Comparison of ENCODE assay signal across 24 cellular contexts in genomic region chr13:21966014-21966413, GRCh38.
DNase-seq lines count a peak whose midpoint lies in the region; ATAC-seq, FAIRE-seq and TF ChIP-seq lines count a peak whose summit lies in the region.
"Had no signal": no experiment of that assay in that cellular context is flagged by ENCODE, and none has a peak within 500 bp of the region (broad histone marks: within the 10 kb centered on the region; RNA-seq: fewer than 3 reads in every experiment).

No MANE protein-coding gene starts in this region.

- H3K27me3 ChIP-seq in BLaER1 (no peaks in the 10 kb centered on the region), Loucy (ENCODE audit: insufficient read depth, low read length, poor library complexity, severe bottlenecking) (no peaks in the 10 kb centered on the region), pancreas (no peaks in the 10 kb centered on the region), WERI-Rb-1 (ENCODE audit: insufficient read depth, low read depth, severe bottlenecking) (peaks cover 72% of the 10 kb centered on the region)

- intact Hi-C loops in pancreas (cut with DNase I): no loop called here

- WGBS in pancreas, 2 donors: 89 to 90% methylated on average over 4 of the region's 4 CpGs

- TF ChIP-seq CTCF in Loucy (conservative IDR thresholded peaks at IDR 0.05; ENCODE audit: low read length) (no peak), pancreas (IDR thresholded peaks at IDR 0.05) (no peak), WERI-Rb-1 (IDR thresholded peaks at IDR 0.05; ENCODE audit: low read depth, low read length) (no peak)

- H3F3A ChIP-seq in Loucy (ENCODE audit: low read depth): no peaks in the 10 kb centered on the region

- H4K20me1 ChIP-seq in BLaER1 (no peaks in the 10 kb centered on the region), Loucy (ENCODE audit: insufficient read depth, low read length, poor library complexity, severe bottlenecking) (no peaks in the 10 kb centered on the region)

- H3K79me2 ChIP-seq in Loucy (ENCODE audit: insufficient read depth, low read length): no peaks in the 10 kb centered on the region

- H3K4me2 ChIP-seq in BLaER1 (peak overlapping the region; percentile 82), Loucy (ENCODE audit: low read depth, low read length, poor library complexity, severe bottlenecking) (peak overlapping the region; percentile 40)
- H3K4me2 ChIP-seq: A549 had no signal

- H3K9me3 ChIP-seq in BLaER1: peaks cover 32% of the 10 kb centered on the region
- H3K9me3 ChIP-seq in Loucy (ENCODE audit: insufficient read depth, low read depth, low read length): no peaks in the 10 kb centered on the region
- no peaks in the 10 kb centered on the region for H3K9me3 ChIP-seq in pancreas
- peaks cover 2% of the 10 kb centered on the region for H3K9me3 ChIP-seq in WERI-Rb-1 (ENCODE audit: severe bottlenecking)
- H3K9me3 ChIP-seq: A549 had no signal

- FAIRE-seq in pancreas (lab: Jason Lieb, UNC): no peak
- no peak for FAIRE-seq in GM19239 (lab: Jason Lieb, UNC)
- FAIRE-seq: A549, GM12892, H1, HepG2 had no signal

- peak overlapping the region; percentile 96 for H3K27ac ChIP-seq in BLaER1
- H3K27ac ChIP-seq in pancreas: no peak overlapping the region
- H3K27ac ChIP-seq in WERI-Rb-1: no peak overlapping the region
- H3K27ac ChIP-seq: 22Rv1, A549 had no signal

- peaks cover 72% of the 10 kb centered on the region for H3K4me1 ChIP-seq in BLaER1
- H3K4me1 ChIP-seq in Loucy (ENCODE audit: insufficient read depth, low read length, poor library complexity, severe bottlenecking): peaks cover 24% of the 10 kb centered on the region
- H3K4me1 ChIP-seq in pancreas: no peaks in the 10 kb centered on the region
- H3K4me1 ChIP-seq: A549 had no signal

- ATAC-seq in GM18873 (IDR thresholded peaks at IDR 0.05; ENCODE audit: low FRiP score, unreplicated experiment): peak; percentile 72
- peak; percentile 76 for ATAC-seq in HG03064 (IDR thresholded peaks at IDR 0.05; ENCODE audit: low read depth, unreplicated experiment)
- no peak for ATAC-seq in pancreas
- no peak for ATAC-seq in HG02884 (IDR thresholded peaks at IDR 0.05; ENCODE audit: unreplicated experiment)
- ATAC-seq: A549, HepG2 had no signal

- no peak for DNase-seq in pancreas
- DNase-seq in GM19239 (ENCODE audit: insufficient read length, low spot score): no peak
- no peak for DNase-seq in WERI-Rb-1
- DNase-seq: C1 segment of cervical spinal cord; CD4-positive, CD25-positive, alpha-beta regulatory T cell; CD8-positive, alpha-beta memory T cell; COR-L47; DMS 273 treated with DMSO at 0.1 percent for 48 hours; DMS53; DND-41; EL; H9; Kasumi-1; KG1 had no signal

- H3K9me2 ChIP-seq in Loucy (replicated peaks; ENCODE audit: low read depth, low read length): no peaks in the 10 kb centered on the region

- H3K36me3 ChIP-seq in BLaER1: no peaks in the 10 kb centered on the region
- H3K36me3 ChIP-seq in Loucy (ENCODE audit: insufficient read depth, low read length): no peaks in the 10 kb centered on the region
- H3K36me3 ChIP-seq in pancreas: no peaks in the 10 kb centered on the region
- no peaks in the 10 kb centered on the region for H3K36me3 ChIP-seq in WERI-Rb-1

- no peak overlapping the region for H2AFZ ChIP-seq in Loucy (ENCODE audit: low read length)

- H3K9ac ChIP-seq in BLaER1 (peak overlapping the region; percentile 81), Loucy (ENCODE audit: low read depth, low read length, poor library complexity, severe bottlenecking) (peak overlapping the region; percentile 24)

- H3K4me3 ChIP-seq in BLaER1 (peak overlapping the region; percentile 9; the same call in 1 of the 2 replicates), Loucy (ENCODE audit: low read length, poor library complexity, severe bottlenecking) (peak overlapping the region; percentile 1), pancreas (no peak overlapping the region), WERI-Rb-1 (ENCODE audit: low read depth, low read length) (no peak overlapping the region)
- H3K4me3 ChIP-seq: A549 had no signal

Comparison
In these comparisons a context has a peak if more than half of its experiments do, and no peak if none do; other contexts are left out.
1. H3K4me3 ChIP-seq: peak in BLaER1 (single experiment) and Loucy (single experiment); none in pancreas (0 of 4) and WERI-Rb-1 (single experiment).
2. ATAC-seq: peak in GM18873 (single experiment) and HG03064 (single experiment); none in pancreas (0 of 4) and HG02884 (single experiment).